In genomic region chr12:13187399-13187798, GRCh38 we compare ENCODE assay signal across 14 cellular contexts. TPM values are rescaled to one million over a fixed set of nuclear protein-coding genes. Genes with fewer than 3 reads are reported as not detected.
DNase-seq lines count a peak whose midpoint lies in the region; ATAC-seq, FAIRE-seq and TF ChIP-seq lines count a peak whose summit lies in the region.
"Had no signal": no experiment of that assay in that cellular context is flagged by ENCODE, and none has a peak within 500 bp of the region (broad histone marks: within the 10 kb centered on the region; RNA-seq: fewer than 3 reads in every experiment).

No MANE protein-coding gene starts in this region.

- H3K9me3 Mint-ChIP-seq in activated CD8-positive, alpha-beta T cell treated with anti-CD3 and anti-CD28 coated beads for 36 hours: no peaks in the 10 kb centered on the region
- H3K9me3 Mint-ChIP-seq in activated CD8-positive, alpha-beta T cell treated with anti-CD3 and anti-CD28 coated beads, Interleukin-2, amount 10 ng/mL, durations not matched to agents 7 days and 5 days (ENCODE audit: insufficient read depth): no peaks in the 10 kb centered on the region
- H3K9me3 Mint-ChIP-seq: effector memory CD8-positive, alpha-beta T cell; stimulated activated memory B cell treated with anti-CD40 and anti-IgM and Interleukin-4, amounts not matched to agents 10 μg/mL and 1 μg/mL and 100 μg/mL, for 72 hours; T-helper 1 cell treated with Interleukin-12 subunit alpha and Interleukin-12 subunit beta and Interleukin-4 antibody, amounts not matched to agents 30 μg/mL and 1 μg/mL, for 36 hours had no signal

- DNase-seq in activated CD8-positive, alpha-beta T cell treated with anti-CD3 and anti-CD28 coated beads for 36 hours: no peak
- DNase-seq in activated CD8-positive, alpha-beta T cell treated with anti-CD3 and anti-CD28 coated beads, Interleukin-2, amount 10 ng/mL, durations not matched to agents 7 days and 5 days: no peak
- DNase-seq in RWPE1 (ENCODE audit: low spot score) (peak; percentile 55), fibroblast of villous mesenchyme (ENCODE audit: low read depth) (peak; percentile 36), urothelium cell line (ENCODE audit: low spot score) (peak; percentile 63), germinal center (ENCODE audit: low spot score) (no peak), NCI-H128 (lab: John Stamatoyannopoulos, UW; ENCODE audit: unreplicated experiment) (no peak), SKM-1 (lab: John Stamatoyannopoulos, UW; ENCODE audit: unreplicated experiment) (no peak)
- DNase-seq: DMS153; effector memory CD8-positive, alpha-beta T cell; NCI-H187 had no signal

- intact Hi-C loops in activated CD8-positive, alpha-beta T cell treated with anti-CD3 and anti-CD28 coated beads for 36 hours (cut with micrococcal nuclease): no loop called here

- H3K36me3 Mint-ChIP-seq in activated CD8-positive, alpha-beta T cell treated with anti-CD3 and anti-CD28 coated beads for 36 hours (ENCODE audit: low read depth): no peaks in the 10 kb centered on the region
- no peaks in the 10 kb centered on the region for H3K36me3 Mint-ChIP-seq in activated CD8-positive, alpha-beta T cell treated with anti-CD3 and anti-CD28 coated beads, Interleukin-2, amount 10 ng/mL, durations not matched to agents 7 days and 5 days (ENCODE audit: low read depth)
- H3K36me3 Mint-ChIP-seq: stimulated activated memory B cell treated with anti-CD40 and anti-IgM and Interleukin-4, amounts not matched to agents 10 μg/mL and 1 μg/mL and 100 μg/mL, for 72 hours had no signal

- H3K27me3 Mint-ChIP-seq in activated CD8-positive, alpha-beta T cell treated with anti-CD3 and anti-CD28 coated beads for 36 hours: peaks cover 1% of the 10 kb centered on the region
- H3K27me3 Mint-ChIP-seq in activated CD8-positive, alpha-beta T cell treated with anti-CD3 and anti-CD28 coated beads, Interleukin-2, amount 10 ng/mL, durations not matched to agents 7 days and 5 days (ENCODE audit: low read depth): peaks cover 36% of the 10 kb centered on the region

- TF ChIP-seq CTCF in activated CD8-positive, alpha-beta T cell treated with anti-CD3 and anti-CD28 coated beads for 36 hours (IDR thresholded peaks at IDR 0.05): no peak
- TF ChIP-seq CTCF in RWPE1 (conservative IDR thresholded peaks at IDR 0.05; ENCODE audit: low read depth) (no peak), fibroblast of villous mesenchyme (IDR thresholded peaks at IDR 0.05; ENCODE audit: insufficient read depth, low read depth, low read length) (no peak)

- H3K4me3 ChIP-seq in fibroblast of villous mesenchyme (ENCODE audit: low read depth, low read length): no peak overlapping the region

- H3K27ac ChIP-seq in RWPE1: no peak overlapping the region

- no peak overlapping the region for H3K27ac Mint-ChIP-seq in activated CD8-positive, alpha-beta T cell treated with anti-CD3 and anti-CD28 coated beads for 36 hours
- no peak overlapping the region for H3K27ac Mint-ChIP-seq in activated CD8-positive, alpha-beta T cell treated with anti-CD3 and anti-CD28 coated beads, Interleukin-2, amount 10 ng/mL, durations not matched to agents 7 days and 5 days
- H3K27ac Mint-ChIP-seq: effector memory CD8-positive, alpha-beta T cell; stimulated activated memory B cell treated with anti-CD40 and anti-IgM and Interleukin-4, amounts not matched to agents 10 μg/mL and 1 μg/mL and 100 μg/mL, for 72 hours; T-helper 1 cell treated with Interleukin-12 subunit alpha and Interleukin-12 subunit beta and Interleukin-4 antibody, amounts not matched to agents 30 μg/mL and 1 μg/mL, for 36 hours had no signal

- ATAC-seq in activated CD8-positive, alpha-beta T cell treated with anti-CD3 and anti-CD28 coated beads for 36 hours: peak; percentile 24
- ATAC-seq in activated CD8-positive, alpha-beta T cell treated with anti-CD3 and anti-CD28 coated beads, Interleukin-2, amount 10 ng/mL, durations not matched to agents 7 days and 5 days: no peak
- ATAC-seq: effector memory CD8-positive, alpha-beta T cell; stimulated activated memory B cell treated with anti-CD40 and anti-IgM and Interleukin-4, amounts not matched to agents 10 μg/mL and 1 μg/mL and 100 μg/mL, for 72 hours had no signal

- POLR2A ChIA-PET in activated CD8-positive, alpha-beta T cell treated with anti-CD3 and anti-CD28 coated beads for 36 hours (lab: Charles Lee): no interaction called here
- POLR2A ChIA-PET in activated CD8-positive, alpha-beta T cell treated with anti-CD3 and anti-CD28 coated beads, Interleukin-2, amount 10 ng/mL, durations not matched to agents 7 days and 5 days (lab: Charles Lee): no interaction called here
- POLR2A ChIA-PET in RWPE1 (lab: Yijun Ruan, JAX; ENCODE audit: low non-redundant PET): no interaction called here

- H3K4me3 Mint-ChIP-seq in activated CD8-positive, alpha-beta T cell treated with anti-CD3 and anti-CD28 coated beads for 36 hours: no peak overlapping the region
- no peak overlapping the region for H3K4me3 Mint-ChIP-seq in activated CD8-positive, alpha-beta T cell treated with anti-CD3 and anti-CD28 coated beads, Interleukin-2, amount 10 ng/mL, durations not matched to agents 7 days and 5 days
- H3K4me3 Mint-ChIP-seq: effector memory CD8-positive, alpha-beta T cell; stimulated activated memory B cell treated with anti-CD40 and anti-IgM and Interleukin-4, amounts not matched to agents 10 μg/mL and 1 μg/mL and 100 μg/mL, for 72 hours; T-helper 1 cell treated with Interleukin-12 subunit alpha and Interleukin-12 subunit beta and Interleukin-4 antibody, amounts not matched to agents 30 μg/mL and 1 μg/mL, for 36 hours had no signal

- CTCF ChIA-PET in activated CD8-positive, alpha-beta T cell treated with anti-CD3 and anti-CD28 coated beads for 36 hours (lab: Charles Lee): interaction anchor here (1.7 kb wide), 1 partner anchor 9 kb away, joined by 7 read pairs; the partner anchor contains the start of gene EMP1
- CTCF ChIA-PET in activated CD8-positive, alpha-beta T cell treated with anti-CD3 and anti-CD28 coated beads, Interleukin-2, amount 10 ng/mL, durations not matched to agents 7 days and 5 days (lab: Charles Lee): no interaction called here
- CTCF ChIA-PET in RWPE1 (lab: Yijun Ruan, JAX): interaction anchor here (0.7 kb wide), 1 partner anchor 25 kb away, joined by 3 read pairs; no protein-coding TSS in a partner anchor

- no peaks in the 10 kb centered on the region for H3K4me1 Mint-ChIP-seq in activated CD8-positive, alpha-beta T cell treated with anti-CD3 and anti-CD28 coated beads for 36 hours (ENCODE audit: low read depth)
- peaks cover 15% of the 10 kb centered on the region for H3K4me1 Mint-ChIP-seq in activated CD8-positive, alpha-beta T cell treated with anti-CD3 and anti-CD28 coated beads, Interleukin-2, amount 10 ng/mL, durations not matched to agents 7 days and 5 days (ENCODE audit: low read depth)
- H3K4me1 Mint-ChIP-seq: stimulated activated memory B cell treated with anti-CD40 and anti-IgM and Interleukin-4, amounts not matched to agents 10 μg/mL and 1 μg/mL and 100 μg/mL, for 72 hours had no signal

- FAIRE-seq in urothelium cell line (lab: Jason Lieb, UNC): peak; percentile 96
- FAIRE-seq: A204.1 had no signal

RNA-seq across cellular contexts. Expression of gene EMP1, which starts 9.1 kb away (rescaled TPM):
- 1 to 10 TPM; 3.1 to 3.6 TPM for total RNA-seq in activated CD8-positive, alpha-beta T cell treated with anti-CD3 and anti-CD28 coated beads for 36 hours
- total RNA-seq in activated CD8-positive, alpha-beta T cell treated with anti-CD3 and anti-CD28 coated beads, Interleukin-2, amount 10 ng/mL, durations not matched to agents 7 days and 5 days: 1 to 10 TPM; 4.4 to 7.6 TPM
- total RNA-seq in fibroblast of villous mesenchyme: 52.2 and 75.6 TPM in 2 replicates

Comparison
In these comparisons a context has a peak if more than half of its experiments do, and no peak if none do; other contexts are left out.
1. DNase-seq: peak in RWPE1 (single experiment), fibroblast of villous mesenchyme (single experiment) and urothelium cell line (single experiment); none in activated CD8-positive, alpha-beta T cell treated with anti-CD3 and anti-CD28 coated beads for 36 hours (single experiment), activated CD8-positive, alpha-beta T cell treated with anti-CD3 and anti-CD28 coated beads, Interleukin-2, amount 10 ng/mL, durations not matched to agents 7 days and 5 days (single experiment), germinal center (single experiment), NCI-H128 (single experiment) and SKM-1 (single experiment).